In genomic region chr16:89048087-89048729, GRCh38 we compare ENCODE assay signal across 22 cellular contexts. TPM values are rescaled to one million over a fixed set of nuclear protein-coding genes. Genes with fewer than 3 reads are reported as not detected.
DNase-seq lines count a peak whose midpoint lies in the region; ATAC-seq, FAIRE-seq and TF ChIP-seq lines count a peak whose summit lies in the region.
"Had no signal": no experiment of that assay in that cellular context is flagged by ENCODE, and none has a peak within 500 bp of the region (broad histone marks: within the 10 kb centered on the region; RNA-seq: fewer than 3 reads in every experiment).

No MANE protein-coding gene starts in this region.

- peak overlapping the region; percentile 87; the same call in 1 of the 2 replicates for H2AFZ ChIP-seq in H1 (ENCODE audit: low read length)

- H4K8ac ChIP-seq in H1 (ENCODE audit: extremely low read depth, insufficient read depth, low read length), result peak overlapping the region; percentile 73

- TF ChIP-seq RAD21 in H1 (IDR thresholded peaks at IDR 0.05 in 1 of 2, conservative IDR thresholded peaks at IDR 0.05 in 1 of 2; ENCODE audit: low read depth in 2 of 2, low read length in 2 of 2), result no peak

- no peak for ATAC-seq in natural killer cell treated with Interleukin-12 subunit alpha and Interleukin-12 subunit beta and Interleukin-15 and Interleukin-18, amount 100 ng/mL, for 72 hours
- no peak for ATAC-seq in natural killer cell
- no peak for ATAC-seq in mucosa of descending colon
- no peak for ATAC-seq in stimulated activated memory B cell treated with anti-CD40 and anti-IgM and Interleukin-4, amounts not matched to agents 10 μg/mL and 1 μg/mL and 100 μg/mL, for 72 hours
- ATAC-seq: activated T-helper 17 cell treated with anti-CD3 and anti-CD28 coated beads, Interleukin-2, amount 50 U/mL, for 72 hours; right lobe of liver; stimulated activated naive CD8-positive, alpha-beta T cell treated with anti-CD3 and anti-CD28 coated beads, Interleukin-15, Interleukin-2, amounts not matched to agents 100 U/mL and 50 U/mL, for 24 hours had no signal

- H3K4me2 ChIP-seq in H1 (ENCODE audit: insufficient read depth in 1 of 2, low read depth in 2 of 2, low read length in 2 of 2), result no peak overlapping the region

- H3K27me3 ChIP-seq in H1 (replicated peaks in 1 of 4; ENCODE audit: control insufficient read depth in 3 of 4, extremely low read depth in 1 of 4, insufficient read depth in 3 of 4, low read length in 3 of 4) (no peaks in the 10 kb centered on the region), uterus (no peaks in the 10 kb centered on the region)
- H3K27me3 ChIP-seq: right lobe of liver had no signal

- no peak overlapping the region for H2AK5ac ChIP-seq in H1 (ENCODE audit: low read depth, low read length)

- no peaks in the 10 kb centered on the region for H3K36me3 Mint-ChIP-seq in natural killer cell treated with Interleukin-12 subunit alpha and Interleukin-12 subunit beta and Interleukin-15 and Interleukin-18, amount 100 ng/mL, for 72 hours
- no peaks in the 10 kb centered on the region for H3K36me3 Mint-ChIP-seq in natural killer cell
- H3K36me3 Mint-ChIP-seq in activated T-helper 1 cell treated with anti-CD3 and anti-CD28 coated beads, Interleukin-12 subunit alpha, Interleukin-12 subunit beta, Interleukin-2, Interleukin-4 antibody, amounts not matched to agents 30 ng/mL and 10 ng/mL and 1 ng/mL, durations not matched to agents 14 hours and 24 hours and 36 hours (ENCODE audit: low read depth), result no peaks in the 10 kb centered on the region
- H3K36me3 Mint-ChIP-seq in stimulated activated memory B cell treated with anti-CD40 and anti-IgM and Interleukin-4, amounts not matched to agents 10 μg/mL and 1 μg/mL and 100 μg/mL, for 72 hours, result peaks cover 6% of the 10 kb centered on the region
- H3K36me3 Mint-ChIP-seq: activated naive CD4-positive, alpha-beta T cell treated with anti-CD3 and anti-CD28 coated beads, Interleukin-2, amount 50 U/mL, for 24 hours had no signal

- peaks cover 3% of the 10 kb centered on the region; the same call in 1 of the 2 replicates for H3K23me2 ChIP-seq in H1 (ENCODE audit: low read depth, low read length)

- H2BK120ac ChIP-seq in H1 (replicated peaks; ENCODE audit: low read depth, low read length), result no peak overlapping the region

- no peak overlapping the region for H2BK20ac ChIP-seq in H1 (ENCODE audit: low read length)

- H3K4me3 ChIP-seq in H1 (ENCODE audit: extremely low read depth in 1 of 4, insufficient read depth in 2 of 4, low read depth in 3 of 4, low read length in 4 of 4), result no peak overlapping the region
- no peak overlapping the region for H3K4me3 ChIP-seq in mucosa of descending colon
- no peak overlapping the region for H3K4me3 ChIP-seq in uterus
- H3K4me3 ChIP-seq: right lobe of liver, thoracic aorta had no signal

- H3K9me3 ChIP-seq in H1 (ENCODE audit: insufficient read depth in 2 of 2, low read depth in 1 of 2, low read length in 1 of 2), result no peaks in the 10 kb centered on the region
- H3K9me3 ChIP-seq in mucosa of descending colon, result no peaks in the 10 kb centered on the region
- H3K9me3 ChIP-seq in uterus, result no peaks in the 10 kb centered on the region
- H3K9me3 ChIP-seq: right lobe of liver, thoracic aorta had no signal

- H3K79me1 ChIP-seq in H1 (ENCODE audit: low read depth, low read length), result no peaks in the 10 kb centered on the region

- H3K4me1 ChIP-seq in H1 (replicated peaks in 1 of 4; ENCODE audit: control insufficient read depth in 3 of 4, insufficient read depth in 4 of 4, low read length in 3 of 4) (peaks cover 0 to 7% (median 3%) of the 10 kb centered on the region in 4 experiments; a peak in 3 of 7 replicates), mucosa of descending colon (ENCODE audit: low read depth) (peaks cover 6% of the 10 kb centered on the region), uterus (no peaks in the 10 kb centered on the region)
- H3K4me1 ChIP-seq: right lobe of liver had no signal

- no peak for TF ChIP-seq POLR2A in H1 (IDR thresholded peaks at IDR 0.05; ENCODE audit: control extremely low read depth in 1 of 2, low read depth in 2 of 2, low read length in 2 of 2)
- TF ChIP-seq POLR2A in uterus (IDR thresholded peaks at IDR 0.05), result no peak

- FAIRE-seq in H1 (lab: Jason Lieb, UNC), result no peak
- FAIRE-seq: D721Med, endometrium, GM19239 had no signal

- no peak overlapping the region for H3K27ac Mint-ChIP-seq in natural killer cell treated with Interleukin-12 subunit alpha and Interleukin-12 subunit beta and Interleukin-15 and Interleukin-18, amount 100 ng/mL, for 72 hours
- no peak overlapping the region for H3K27ac Mint-ChIP-seq in natural killer cell
- H3K27ac Mint-ChIP-seq in activated T-helper 1 cell treated with anti-CD3 and anti-CD28 coated beads, Interleukin-12 subunit alpha, Interleukin-12 subunit beta, Interleukin-2, Interleukin-4 antibody, amounts not matched to agents 30 ng/mL and 10 ng/mL and 1 ng/mL, durations not matched to agents 14 hours and 24 hours and 36 hours, result no peak overlapping the region
- no peak overlapping the region for H3K27ac Mint-ChIP-seq in stimulated activated memory B cell treated with anti-CD40 and anti-IgM and Interleukin-4, amounts not matched to agents 10 μg/mL and 1 μg/mL and 100 μg/mL, for 72 hours
- H3K27ac Mint-ChIP-seq: activated naive CD4-positive, alpha-beta T cell treated with anti-CD3 and anti-CD28 coated beads, Interleukin-2, amount 50 U/mL, for 24 hours; memory B cell had no signal

- no peak for TF ChIP-seq CTCF in natural killer cell (IDR thresholded peaks at IDR 0.05)
- TF ChIP-seq CTCF in H1 (IDR thresholded peaks at IDR 0.05; ENCODE audit: control extremely low read depth in 1 of 3, insufficient read depth in 1 of 3, low read depth in 1 of 3, low read length in 3 of 3), result no peak
- TF ChIP-seq CTCF in mucosa of descending colon (IDR thresholded peaks at IDR 0.05), result no peak
- TF ChIP-seq CTCF in uterus (IDR thresholded peaks at IDR 0.05), result no peak

- CTCF ChIA-PET in H1 (lab: Charles Lee; ENCODE audit: partially characterized antibody), result interaction anchor here (1.1 to 1.8 kb wide), 2 partner anchors 11 to 24 kb away, joined by 3 to 5 read pairs; no protein-coding TSS in a partner anchor

- intact Hi-C loops in natural killer cell (cut with micrococcal nuclease) (no loop called here), mucosa of descending colon (cut with DNase I, micrococcal nuclease) (no loop called here), uterus (cut with DNase I; ENCODE audit: low total_unique reads) (no loop called here)
- intact Hi-C loops in activated T-helper 1 cell treated with anti-CD3 and anti-CD28 coated beads, Interleukin-12 subunit alpha, Interleukin-12 subunit beta, Interleukin-2, Interleukin-4 antibody, amounts not matched to agents 30 ng/mL and 10 ng/mL and 1 ng/mL, durations not matched to agents 14 hours and 24 hours and 36 hours (cut with micrococcal nuclease), result no loop called here

- no peak overlapping the region for H3K4me3 Mint-ChIP-seq in natural killer cell treated with Interleukin-12 subunit alpha and Interleukin-12 subunit beta and Interleukin-15 and Interleukin-18, amount 100 ng/mL, for 72 hours
- H3K4me3 Mint-ChIP-seq in natural killer cell, result no peak overlapping the region
- H3K4me3 Mint-ChIP-seq in activated T-helper 1 cell treated with anti-CD3 and anti-CD28 coated beads, Interleukin-12 subunit alpha, Interleukin-12 subunit beta, Interleukin-2, Interleukin-4 antibody, amounts not matched to agents 30 ng/mL and 10 ng/mL and 1 ng/mL, durations not matched to agents 14 hours and 24 hours and 36 hours, result no peak overlapping the region
- no peak overlapping the region for H3K4me3 Mint-ChIP-seq in stimulated activated memory B cell treated with anti-CD40 and anti-IgM and Interleukin-4, amounts not matched to agents 10 μg/mL and 1 μg/mL and 100 μg/mL, for 72 hours
- H3K4me3 Mint-ChIP-seq: activated naive CD4-positive, alpha-beta T cell treated with anti-CD3 and anti-CD28 coated beads, Interleukin-2, amount 50 U/mL, for 24 hours; activated T-helper 17 cell treated with anti-CD3 and anti-CD28 coated beads, Interleukin-2, amount 50 U/mL, for 72 hours; memory B cell had no signal

- peaks cover 2 to 10% of the 10 kb centered on the region in 2 donors for H3K4me1 Mint-ChIP-seq in natural killer cell treated with Interleukin-12 subunit alpha and Interleukin-12 subunit beta and Interleukin-15 and Interleukin-18, amount 100 ng/mL, for 72 hours (ENCODE audit: low read depth in 2 of 2)
- H3K4me1 Mint-ChIP-seq in natural killer cell, result peaks cover 0 to 4% of the 10 kb centered on the region in 2 donors
- no peaks in the 10 kb centered on the region for H3K4me1 Mint-ChIP-seq in activated T-helper 1 cell treated with anti-CD3 and anti-CD28 coated beads, Interleukin-12 subunit alpha, Interleukin-12 subunit beta, Interleukin-2, Interleukin-4 antibody, amounts not matched to agents 30 ng/mL and 10 ng/mL and 1 ng/mL, durations not matched to agents 14 hours and 24 hours and 36 hours (ENCODE audit: low read depth)
- peaks cover 29% of the 10 kb centered on the region for H3K4me1 Mint-ChIP-seq in stimulated activated memory B cell treated with anti-CD40 and anti-IgM and Interleukin-4, amounts not matched to agents 10 μg/mL and 1 μg/mL and 100 μg/mL, for 72 hours
- H3K4me1 Mint-ChIP-seq: activated naive CD4-positive, alpha-beta T cell treated with anti-CD3 and anti-CD28 coated beads, Interleukin-2, amount 50 U/mL, for 24 hours; activated T-helper 17 cell treated with anti-CD3 and anti-CD28 coated beads, Interleukin-2, amount 50 U/mL, for 72 hours had no signal

- no peak overlapping the region for H2BK5ac ChIP-seq in H1 (ENCODE audit: low read depth, low read length)

- H4K91ac ChIP-seq in H1 (replicated peaks; ENCODE audit: insufficient read length, low read length), result no peak overlapping the region

- H3K36me3 ChIP-seq in H1 (ENCODE audit: control insufficient read depth in 2 of 4, insufficient read depth in 4 of 4, low read length in 3 of 4) (no peaks in the 10 kb centered on the region), mucosa of descending colon (ENCODE audit: low read depth) (no peaks in the 10 kb centered on the region), uterus (no peaks in the 10 kb centered on the region)
- H3K36me3 ChIP-seq: right lobe of liver, thoracic aorta had no signal

- TF ChIP-seq EP300 in H1 (IDR thresholded peaks at IDR 0.05; ENCODE audit: borderline replicate concordance in 1 of 2, low read depth in 2 of 2, low read length in 2 of 2), result no peak

- H2BK12ac ChIP-seq in H1 (ENCODE audit: low read depth, low read length), result 0 out of 2 replicates have a peak overlapping the region, but pooled peaks have one; percentile 17

- POLR2A ChIA-PET in H1 (lab: Charles Lee; ENCODE audit: partially characterized antibody), result no interaction called here

- DNase-seq in natural killer cell treated with Interleukin-12 subunit alpha and Interleukin-12 subunit beta and Interleukin-15 and Interleukin-18, amount 100 ng/mL, for 72 hours (ENCODE audit: low spot score), result peak; percentile 57
- DNase-seq in natural killer cell, result no peak
- DNase-seq in H1 (ENCODE audit: low read depth in 1 of 2, low spot score in 2 of 2), result no peak
- DNase-seq in mucosa of descending colon, result peak in 2 of 3 donors; percentile 21 to 27
- no peak for DNase-seq in uterus
- DNase-seq in activated T-helper 1 cell treated with anti-CD3 and anti-CD28 coated beads, Interleukin-12 subunit alpha, Interleukin-12 subunit beta, Interleukin-2, Interleukin-4 antibody, amounts not matched to agents 30 ng/mL and 10 ng/mL and 1 ng/mL, durations not matched to agents 14 hours and 24 hours and 36 hours (ENCODE audit: low spot score), result no peak
- DNase-seq: activated CD4-positive, alpha-beta T cell treated with anti-CD3 and anti-CD28 coated beads, Interleukin-2, amount 50 U/mL, for 1 hour; MM.1S; NCI-H1436 treated with DMSO at 0.1 percent for 48 hours; occipital lobe; RPMI8226; stimulated activated naive CD8-positive, alpha-beta T cell treated with anti-CD3 and anti-CD28 coated beads, Interleukin-15, Interleukin-2, amounts not matched to agents 100 U/mL and 50 U/mL, for 24 hours had no signal

- no peak overlapping the region for H3K4ac ChIP-seq in H1 (replicated peaks; ENCODE audit: insufficient read length, low read depth, low read length)

- WGBS in H1 (ENCODE audit: extremely low coverage in 1 of 2, insufficient coverage in 1 of 2, insufficient read length in 1 of 2, insufficient replicate concordance in 2 of 2, low coverage in 1 of 2, low lambda C conversion rate in 2 of 2, missing lambda C conversion rate in 1 of 2), 2 experiments, result 79% methylated on average over 37 of the region's 38 CpGs; no CpG with 5 or more reads in 1 of the 2 experiments

- H3K9me3 Mint-ChIP-seq in natural killer cell treated with Interleukin-12 subunit alpha and Interleukin-12 subunit beta and Interleukin-15 and Interleukin-18, amount 100 ng/mL, for 72 hours, result peaks cover 4% of the 10 kb centered on the region
- H3K9me3 Mint-ChIP-seq in natural killer cell, result peaks cover 2 to 3% of the 10 kb centered on the region in 2 donors
- H3K9me3 Mint-ChIP-seq in activated T-helper 1 cell treated with anti-CD3 and anti-CD28 coated beads, Interleukin-12 subunit alpha, Interleukin-12 subunit beta, Interleukin-2, Interleukin-4 antibody, amounts not matched to agents 30 ng/mL and 10 ng/mL and 1 ng/mL, durations not matched to agents 14 hours and 24 hours and 36 hours, result no peaks in the 10 kb centered on the region
- peaks cover 4% of the 10 kb centered on the region for H3K9me3 Mint-ChIP-seq in stimulated activated memory B cell treated with anti-CD40 and anti-IgM and Interleukin-4, amounts not matched to agents 10 μg/mL and 1 μg/mL and 100 μg/mL, for 72 hours
- H3K9me3 Mint-ChIP-seq: activated naive CD4-positive, alpha-beta T cell treated with anti-CD3 and anti-CD28 coated beads, Interleukin-2, amount 50 U/mL, for 24 hours had no signal

- no peak overlapping the region for H3K56ac ChIP-seq in H1 (replicated peaks; ENCODE audit: insufficient read length, low read depth, low read length)

- no peak overlapping the region for H3K27ac ChIP-seq in H1 (ENCODE audit: low read depth, low read length)
- no peak overlapping the region for H3K27ac ChIP-seq in uterus
- H3K27ac ChIP-seq: C4-2B, right lobe of liver, thoracic aorta had no signal

- peak overlapping the region; percentile 60; the same call in 1 of the 2 replicates for H3K18ac ChIP-seq in H1 (ENCODE audit: extremely low read depth, low read length)

- peaks cover 0 to 2% of the 10 kb centered on the region in 2 experiments for H4K20me1 ChIP-seq in H1 (replicated peaks in 1 of 2; ENCODE audit: control insufficient read depth in 1 of 2, insufficient read depth in 2 of 2, low read length in 2 of 2)

- H3K27me3 Mint-ChIP-seq in natural killer cell treated with Interleukin-12 subunit alpha and Interleukin-12 subunit beta and Interleukin-15 and Interleukin-18, amount 100 ng/mL, for 72 hours, result peaks cover 0 to 9% of the 10 kb centered on the region in 2 donors
- H3K27me3 Mint-ChIP-seq in natural killer cell (ENCODE audit: low read depth in 2 of 2), result peaks cover 3 to 8% of the 10 kb centered on the region in 2 donors
- peaks cover 1% of the 10 kb centered on the region for H3K27me3 Mint-ChIP-seq in activated T-helper 1 cell treated with anti-CD3 and anti-CD28 coated beads, Interleukin-12 subunit alpha, Interleukin-12 subunit beta, Interleukin-2, Interleukin-4 antibody, amounts not matched to agents 30 ng/mL and 10 ng/mL and 1 ng/mL, durations not matched to agents 14 hours and 24 hours and 36 hours (ENCODE audit: insufficient read depth)
- peaks cover 42% of the 10 kb centered on the region for H3K27me3 Mint-ChIP-seq in stimulated activated memory B cell treated with anti-CD40 and anti-IgM and Interleukin-4, amounts not matched to agents 10 μg/mL and 1 μg/mL and 100 μg/mL, for 72 hours
- H3K27me3 Mint-ChIP-seq: activated naive CD4-positive, alpha-beta T cell treated with anti-CD3 and anti-CD28 coated beads, Interleukin-2, amount 50 U/mL, for 24 hours; activated T-helper 17 cell treated with anti-CD3 and anti-CD28 coated beads, Interleukin-2, amount 50 U/mL, for 72 hours had no signal

- H3K9ac ChIP-seq in H1 (replicated peaks in 1 of 4; ENCODE audit: extremely low read depth in 1 of 4, low read depth in 3 of 4, low read length in 3 of 4), result no peak overlapping the region

- H2BK15ac ChIP-seq in H1 (ENCODE audit: low read length), result no peak overlapping the region

- no peak overlapping the region for H3K23ac ChIP-seq in H1 (ENCODE audit: insufficient read length)

- H4K5ac ChIP-seq in H1 (ENCODE audit: insufficient read length, low read depth, low read length), result no peak overlapping the region

- H3K79me2 ChIP-seq in H1 (ENCODE audit: control insufficient read depth in 1 of 2, insufficient read depth in 2 of 2, low read length in 2 of 2), result no peaks in the 10 kb centered on the region

- no peak overlapping the region for H3K14ac ChIP-seq in H1 (ENCODE audit: insufficient read length)

RNA-seq across cellular contexts. Expression of gene ACSF3, which starts 45.4 kb away (rescaled TPM):
- 100 to 1,000 TPM in 1 of 2 donors, 10 to 100 TPM in 1; 52.3 to 125 TPM for total RNA-seq in natural killer cell treated with Interleukin-12 subunit alpha and Interleukin-12 subunit beta and Interleukin-15 and Interleukin-18, amount 100 ng/mL, for 72 hours
- total RNA-seq in natural killer cell (10 to 100 TPM; 45.0 to 71.4 (median 51.6) TPM), mucosa of descending colon (10 to 100 TPM; 44.7 to 77.8 (median 49.6) TPM), uterus (10 to 100 TPM in 3 of 4 donors, 1 to 10 TPM in 1; 7.4 to 39.0 (median 18.2) TPM)
- total RNA-seq in H1 (2021; fragmentation: NEBNext Ultra II Directional; extraction: Animal tissue kit (Norgen Biotek cat#: 25700)), result 22.9 and 27.0 TPM in 2 replicates
- 15.6 and 23.6 TPM in 2 replicates for polyA plus RNA-seq in H1 (2011; rRNA removed)
- 19.6 TPM for polyA plus RNA-seq in H1 (2011; cell fraction: cytosol; rRNA removed)
- 33.2 TPM for polyA plus RNA-seq in H1 (2011; cell fraction: nucleus; rRNA removed)
- 12.0 to 21.9 TPM (median 18.2 TPM) in 4 replicates for polyA plus RNA-seq in H1 (2012, experiment 1 of 2)
- 14.4 TPM for polyA plus RNA-seq in H1 (2012, experiment 2 of 2)
- polyA plus RNA-seq in H1 (2013, experiment 1 of 2), result 11.6 TPM
- polyA plus RNA-seq in H1 (2013, experiment 2 of 2), result 10.5 TPM
- 10.0 and 20.1 TPM in 2 replicates for polyA minus RNA-seq in H1 (2011; rRNA and poly(A)+ RNA removed)
- polyA minus RNA-seq in H1 (2011; cell fraction: cytosol; rRNA and poly(A)+ RNA removed), result 22.5 TPM
- polyA minus RNA-seq in H1 (2011; cell fraction: nucleus; rRNA and poly(A)+ RNA removed), result 26.1 TPM
- total RNA-seq in activated T-helper 1 cell treated with anti-CD3 and anti-CD28 coated beads, Interleukin-12 subunit alpha, Interleukin-12 subunit beta, Interleukin-2, Interleukin-4 antibody, amounts not matched to agents 30 ng/mL and 10 ng/mL and 1 ng/mL, durations not matched to agents 14 hours and 24 hours and 36 hours, result 37.0 and 39.0 TPM in 2 replicates

Comparison
In these comparisons a context has a peak if more than half of its experiments do, and no peak if none do; other contexts are left out.
1. DNase-seq: peak in natural killer cell treated with Interleukin-12 subunit alpha and Interleukin-12 subunit beta and Interleukin-15 and Interleukin-18, amount 100 ng/mL, for 72 hours (single experiment) and mucosa of descending colon (2 of 3); none in natural killer cell (single experiment), H1 (0 of 2), uterus (0 of 2) and activated T-helper 1 cell treated with anti-CD3 and anti-CD28 coated beads, Interleukin-12 subunit alpha, Interleukin-12 subunit beta, Interleukin-2, Interleukin-4 antibody, amounts not matched to agents 30 ng/mL and 10 ng/mL and 1 ng/mL, durations not matched to agents 14 hours and 24 hours and 36 hours (single experiment).